Comparison of ENCODE assay signal across 15 cellular contexts in the genomic region with DNA sequence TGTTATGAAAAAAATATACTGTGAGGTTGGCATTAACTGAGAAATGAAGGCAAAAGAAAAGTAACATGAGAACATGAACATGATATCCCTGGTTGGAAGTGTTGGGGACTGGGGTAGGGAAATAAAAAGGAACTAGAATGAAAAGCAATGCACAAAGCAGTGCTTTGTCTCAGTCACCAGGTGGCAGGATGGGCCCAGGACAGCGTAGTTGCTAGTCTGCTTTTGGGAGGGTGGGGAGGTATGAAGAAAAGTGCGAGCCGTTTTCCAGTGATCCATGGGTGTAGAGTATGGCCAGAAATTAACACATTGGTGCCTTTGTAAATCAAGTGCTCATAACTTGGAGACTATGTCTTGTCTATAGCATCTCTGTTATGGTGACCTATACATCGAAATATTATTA.
DNase-seq lines count a peak whose midpoint lies in the region; ATAC-seq and TF ChIP-seq lines count a peak whose summit lies in the region.
"Had no signal": no experiment of that assay in that cellular context is flagged by ENCODE, and none has a peak within 500 bp of the region (broad histone marks: within the 10 kb centered on the region; RNA-seq: fewer than 3 reads in every experiment).

No MANE protein-coding gene starts in this region.

- H3K27me3 ChIP-seq in WERI-Rb-1 (ENCODE audit: insufficient read depth, low read depth, severe bottlenecking) (no peaks in the 10 kb centered on the region), foreskin keratinocyte (peaks cover 3% of the 10 kb centered on the region), lower lobe of right lung (ENCODE audit: low read depth) (no peaks in the 10 kb centered on the region)

- TF ChIP-seq CTCF in AG04449 (IDR thresholded peaks at IDR 0.05; ENCODE audit: insufficient read depth, low read length, missing control alignments), result peak; percentile 14
- 0 out of 2 replicates have a peak, but pooled peaks have one; percentile 4 for TF ChIP-seq CTCF in GM12875 (IDR thresholded peaks at IDR 0.05; ENCODE audit: borderline replicate concordance, insufficient read depth, low read depth, low read length)
- TF ChIP-seq CTCF in WERI-Rb-1 (IDR thresholded peaks at IDR 0.05; ENCODE audit: low read depth, low read length), result peak; percentile 48
- TF ChIP-seq CTCF in foreskin keratinocyte (conservative IDR thresholded peaks at IDR 0.05), result peak; percentile 41
- no peak for TF ChIP-seq CTCF in lower lobe of right lung (IDR thresholded peaks at IDR 0.05)

- CTCF ChIA-PET in AG04449 (lab: Yijun Ruan, JAX), result interaction anchor here (1.9 to 9.7 kb wide), 2 partner anchors 157 to 170 kb away, joined by 4 to 139 read pairs; no protein-coding TSS in a partner anchor

- H3K27ac ChIP-seq in WERI-Rb-1, result no peak overlapping the region
- H3K27ac ChIP-seq in foreskin keratinocyte, result no peak overlapping the region
- no peak overlapping the region for H3K27ac ChIP-seq in lower lobe of right lung
- H3K27ac ChIP-seq: skin epidermis, thoracic aorta had no signal

- H3K9me3 ChIP-seq in WERI-Rb-1 (ENCODE audit: severe bottlenecking), result no peaks in the 10 kb centered on the region
- no peaks in the 10 kb centered on the region for H3K9me3 ChIP-seq in lower lobe of right lung
- H3K9me3 ChIP-seq: thoracic aorta had no signal

- POLR2A ChIA-PET in AG04449 (lab: Yijun Ruan, JAX), result no interaction called here

- H3K4me1 ChIP-seq in foreskin keratinocyte (no peaks in the 10 kb centered on the region), lower lobe of right lung (no peaks in the 10 kb centered on the region)

- no peak overlapping the region for H3K4me3 ChIP-seq in AG04449 (ENCODE audit: low read depth, low read length)
- no peak overlapping the region for H3K4me3 ChIP-seq in GM12875 (ENCODE audit: low read depth, low read length)
- no peak overlapping the region for H3K4me3 ChIP-seq in WERI-Rb-1 (ENCODE audit: low read depth, low read length)
- H3K4me3 ChIP-seq in lower lobe of right lung, result no peak overlapping the region
- H3K4me3 ChIP-seq: skin epidermis, thoracic aorta had no signal

- intact Hi-C loops in lower lobe of right lung (cut with DNase I), result no loop called here

- ATAC-seq in foreskin keratinocyte, result no peak
- ATAC-seq in GM21737 (IDR thresholded peaks at IDR 0.05; ENCODE audit: unreplicated experiment), result no peak
- no peak for ATAC-seq in lower lobe of right lung
- no peak for ATAC-seq in GM19455 (IDR thresholded peaks at IDR 0.05; ENCODE audit: unreplicated experiment)
- ATAC-seq: left ventricle myocardium superior had no signal

- H3K36me3 ChIP-seq in WERI-Rb-1 (no peaks in the 10 kb centered on the region), lower lobe of right lung (no peaks in the 10 kb centered on the region)
- H3K36me3 ChIP-seq: thoracic aorta had no signal

- DNase-seq in AG04449 (ENCODE audit: low read depth, low spot score) (no peak), WERI-Rb-1 (peak; percentile 16), foreskin keratinocyte (no peak), lower lobe of right lung (no peak), inferior parietal cortex (ENCODE audit: extremely low spot score) (no peak)
- DNase-seq: activated naive CD4-positive, alpha-beta T cell treated with anti-CD3 and anti-CD28 coated beads, Interleukin-2, amount 50 U/mL, for 16 hours; left ventricle myocardium superior; NCI-H2029 treated with DMSO at 0.1 percent for 48 hours; NCI-H526 treated with DMSO at 0.1 percent for 48 hours; T-helper 1 cell had no signal
